In genomic region chr12:46382425-46382973, GRCh38 we compare ENCODE assay signal across 8 cellular contexts. TPM values are rescaled to one million over a fixed set of nuclear protein-coding genes. Genes with fewer than 3 reads are reported as not detected.
DNase-seq lines count a peak whose midpoint lies in the region; ATAC-seq, FAIRE-seq and TF ChIP-seq lines count a peak whose summit lies in the region.

No MANE protein-coding gene starts in this region.

- intact Hi-C loops in sciatic nerve (cut with DNase I): loop anchor here (5.0 kb wide), 1 partner anchor 650 kb away; no protein-coding TSS in a partner anchor

- peak; percentile 47 for FAIRE-seq in GM19239 (lab: Jason Lieb, UNC)

- DNase-seq in GM19239 (ENCODE audit: insufficient read length, low spot score): no peak
- peak in 1 of 2 donors; percentile 41 for DNase-seq in fibroblast of lung (ENCODE audit: low read depth in 2 of 2)
- peak; percentile 70 for DNase-seq in sciatic nerve (ENCODE audit: low spot score)
- no peak for DNase-seq in epidermal melanocyte (ENCODE audit: insufficient read length, low spot score)
- no peak for DNase-seq in NCI-H146 (lab: John Stamatoyannopoulos, UW)
- DNase-seq in occipital lobe (lab: John Stamatoyannopoulos, UW): no peak
- no peak for DNase-seq in NCI-H1092 (lab: John Stamatoyannopoulos, UW)

- H3F3A ChIP-seq in SU-DHL-6 (ENCODE audit: insufficient read depth): peaks cover 27% of the 10 kb centered on the region

- peak overlapping the region; percentile 89 for H2AFZ ChIP-seq in SU-DHL-6 (ENCODE audit: low read depth, low read length, severe bottlenecking)
- no peak overlapping the region for H2AFZ ChIP-seq in fibroblast of lung (ENCODE audit: low read length)

- TF ChIP-seq CTCF in SU-DHL-6 (IDR thresholded peaks at IDR 0.05; ENCODE audit: insufficient read depth, low read length, poor library complexity, severe bottlenecking) (no peak), fibroblast of lung (conservative IDR thresholded peaks at IDR 0.05 in 1 of 2, IDR thresholded peaks at IDR 0.05 in 1 of 2; ENCODE audit: low read depth in 1 of 2, low read length in 2 of 2) (no peak)

- H3K36me3 ChIP-seq in SU-DHL-6 (ENCODE audit: low read length) (no peaks in the 10 kb centered on the region), fibroblast of lung (ENCODE audit: control insufficient read depth, insufficient read depth, low read length) (peaks cover 2% of the 10 kb centered on the region)

- no peaks in the 10 kb centered on the region for H3K9me3 ChIP-seq in SU-DHL-6 (ENCODE audit: insufficient read depth, low read length)
- no peaks in the 10 kb centered on the region for H3K9me3 ChIP-seq in fibroblast of lung (ENCODE audit: control insufficient read depth, insufficient read depth, low read depth, low read length)

- H3K4me2 ChIP-seq in SU-DHL-6 (ENCODE audit: low read depth, low read length, poor library complexity, severe bottlenecking) (peak overlapping the region; percentile 70), fibroblast of lung (ENCODE audit: extremely low read depth, insufficient read depth, low read length) (peak overlapping the region; percentile 98)

- H4K20me1 ChIP-seq in SU-DHL-6 (ENCODE audit: low read depth, low read length): no peaks in the 10 kb centered on the region
- H4K20me1 ChIP-seq in fibroblast of lung (ENCODE audit: control insufficient read depth, extremely low read depth, insufficient read depth, low read length): no peaks in the 10 kb centered on the region

- H3K79me2 ChIP-seq in SU-DHL-6 (ENCODE audit: insufficient read depth, low read length) (no peaks in the 10 kb centered on the region), fibroblast of lung (ENCODE audit: control insufficient read depth, insufficient read depth, low read length) (peaks cover 22% of the 10 kb centered on the region)

- H3K27ac ChIP-seq in SU-DHL-6 (ENCODE audit: low read depth, low read length) (no peak overlapping the region), fibroblast of lung (ENCODE audit: insufficient read depth, low read length) (peak overlapping the region; percentile 98)

- H3K27me3 ChIP-seq in SU-DHL-6 (ENCODE audit: low read length) (no peaks in the 10 kb centered on the region), fibroblast of lung (ENCODE audit: control insufficient read depth, insufficient read depth, low read length) (no peaks in the 10 kb centered on the region)

- H3K9me2 ChIP-seq in SU-DHL-6 (replicated peaks; ENCODE audit: insufficient read depth, low read length): no peaks in the 10 kb centered on the region

- ATAC-seq in sciatic nerve: no peak

- H3K4me3 ChIP-seq in SU-DHL-6 (ENCODE audit: insufficient read depth, low read length, poor library complexity, severe bottlenecking): peak overlapping the region; percentile 70
- peak overlapping the region; percentile 67 to 85 (median 77) for H3K4me3 ChIP-seq in fibroblast of lung (replicated peaks in 1 of 4; ENCODE audit: control extremely low read depth in 1 of 4, insufficient read depth in 1 of 4, low read depth in 3 of 4, low read length in 4 of 4)

- H3K9ac ChIP-seq in SU-DHL-6 (ENCODE audit: low read length) (peak overlapping the region; percentile 59), fibroblast of lung (ENCODE audit: insufficient read depth, low read length) (peak overlapping the region; percentile 83)

- peaks cover 21% of the 10 kb centered on the region for H3K4me1 ChIP-seq in fibroblast of lung (ENCODE audit: control insufficient read depth, extremely low read depth, insufficient read depth, low read length)

RNA-seq across cellular contexts. Expression of gene SLC38A2, which starts 9.9 kb away (rescaled TPM):
- total RNA-seq in fibroblast of lung: 883 and 1,357 TPM in 2 replicates
- 644 and 940 TPM in 2 replicates for polyA plus RNA-seq in fibroblast of lung
- 373 and 531 TPM in 2 replicates for polyA plus RNA-seq in fibroblast of lung (2012)
- 337 and 510 TPM in 2 replicates for polyA minus RNA-seq in fibroblast of lung (ENCODE audit: low replicate concordance)
- total RNA-seq in sciatic nerve: 285 TPM
- 259 TPM for total RNA-seq in occipital lobe
